Comparison of ENCODE assay signal across 16 cellular contexts in the genomic region with DNA sequence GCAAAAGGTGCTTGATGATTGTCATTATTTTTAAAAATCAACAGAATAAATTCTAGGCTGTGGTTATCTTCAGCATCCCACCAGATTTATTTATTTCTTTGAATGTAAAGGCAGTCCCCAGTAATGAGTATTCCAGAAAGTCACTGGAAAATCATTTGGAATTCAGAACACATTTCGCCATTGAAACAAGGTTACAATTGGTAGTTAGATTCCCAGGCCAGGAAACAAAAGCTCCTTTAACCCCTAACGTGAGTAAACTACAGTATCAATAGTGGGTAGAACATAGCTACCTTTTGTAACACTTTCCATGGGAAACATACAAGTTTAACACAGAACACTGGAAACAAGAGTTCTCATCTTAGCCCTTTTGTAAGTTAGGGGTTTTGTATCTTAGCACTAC. TPM values are rescaled to one million over a fixed set of nuclear protein-coding genes. Genes with fewer than 3 reads are reported as not detected.
DNase-seq lines count a peak whose midpoint lies in the region; ATAC-seq and TF ChIP-seq lines count a peak whose summit lies in the region.
"Had no signal": no experiment of that assay in that cellular context is flagged by ENCODE, and none has a peak within 500 bp of the region (broad histone marks: within the 10 kb centered on the region; RNA-seq: fewer than 3 reads in every experiment).

No MANE protein-coding gene starts in this region.

- no peak for ATAC-seq in WTC11
- ATAC-seq: K562 had no signal

- H3K9me3 Mint-ChIP-seq in Calu3 (ENCODE audit: low read depth, unreplicated experiment) (no peaks in the 10 kb centered on the region), WTC11 (no peaks in the 10 kb centered on the region), immature natural killer cell (no peaks in the 10 kb centered on the region)

- peaks cover 35% of the 10 kb centered on the region for H3K4me1 Mint-ChIP-seq in Calu3 (ENCODE audit: low read depth, unreplicated experiment)
- H3K4me1 Mint-ChIP-seq in WTC11 = no peaks in the 10 kb centered on the region
- H3K4me1 Mint-ChIP-seq in immature natural killer cell = peaks cover 0 to 6% of the 10 kb centered on the region in 2 donors

- peak overlapping the region; percentile 67 for H3K27ac Mint-ChIP-seq in Calu3 (ENCODE audit: unreplicated experiment)
- H3K27ac Mint-ChIP-seq in WTC11 = peak overlapping the region; percentile 15; the same call in 1 of the 2 replicates
- H3K27ac Mint-ChIP-seq in immature natural killer cell = no peak overlapping the region

- no TSS peak for BruUV-seq in Calu3 (replicated peaks; lab: Mats Ljungman, UMichigan)

- peak overlapping the region in 45 of 59 donors; percentile 9 to 73 (median 53) for H3K27ac ChIP-seq in dorsolateral prefrontal cortex

- intact Hi-C loops in Calu3 (cut with micrococcal nuclease; ENCODE audit: unreplicated experiment) = no loop called here
- intact Hi-C loops in dorsolateral prefrontal cortex (cut with DNase I) = no loop called here

- peaks cover 96% of the 10 kb centered on the region for H3K36me3 Mint-ChIP-seq in Calu3 (ENCODE audit: insufficient read depth, unreplicated experiment)
- peaks cover 79% of the 10 kb centered on the region for H3K36me3 Mint-ChIP-seq in WTC11
- H3K36me3 Mint-ChIP-seq in immature natural killer cell = peaks cover 34 to 62% (median 50%) of the 10 kb centered on the region in 3 donors

- CTCF ChIA-PET in Calu3 (lab: Charles Lee) = interaction anchor here (1.1 kb wide), 1 partner anchor 27 kb away, joined by 3 read pairs; no protein-coding TSS in a partner anchor
- CTCF ChIA-PET in WTC11 (lab: Charles Lee) = interaction anchor here (1.5 kb wide), 1 partner anchor 60 kb away, joined by 3 read pairs; no protein-coding TSS in a partner anchor

- DNase-seq in Calu3 (no peak), WTC11 (ENCODE audit: low spot score) (no peak), dorsolateral prefrontal cortex (no peak), pons (ENCODE audit: low spot score) (peak; percentile 76), A172 (ENCODE audit: low spot score) (no peak), SHP77 (lab: John Stamatoyannopoulos, UW) (no peak), immature natural killer cell (no peak)
- DNase-seq: ACHN; C1 segment of cervical spinal cord; NCI-H1105 treated with DMSO at 0.1 percent for 48 hours; NCI-H1694; NCI-H2081 treated with DMSO at 0.1 percent for 48 hours; NK-92 treated with Interleukin-12 subunit alpha and Interleukin-12 subunit beta, amount 100 ng/mL, for 24 hours; Right ventricle myocardium superior had no signal

- H3K4me3 Mint-ChIP-seq in Calu3 (ENCODE audit: low read depth, unreplicated experiment) (no peak overlapping the region), WTC11 (no peak overlapping the region), immature natural killer cell (no peak overlapping the region)

- POLR2A ChIA-PET in WTC11 (lab: Charles Lee) = no interaction called here

- no peaks in the 10 kb centered on the region for H3K27me3 ChIP-seq in dorsolateral prefrontal cortex

- H3K4me3 ChIP-seq in dorsolateral prefrontal cortex = no peak overlapping the region
- H3K4me3 ChIP-seq: K562 had no signal

- H3K27me3 Mint-ChIP-seq in Calu3 (ENCODE audit: unreplicated experiment) (no peaks in the 10 kb centered on the region), WTC11 (ENCODE audit: low read depth) (no peaks in the 10 kb centered on the region; the same call in 1 of the 2 replicates), immature natural killer cell (ENCODE audit: low read depth in 3 of 3) (peaks cover 0 to 4% (median 0%) of the 10 kb centered on the region in 3 donors)

- no peak for TF ChIP-seq CTCF in Calu3 (IDR thresholded peaks at IDR 0.05; ENCODE audit: unreplicated experiment)
- no peak for TF ChIP-seq CTCF in WTC11 (IDR thresholded peaks at IDR 0.05)
- TF ChIP-seq CTCF in dorsolateral prefrontal cortex (IDR thresholded peaks at IDR 0.05 in 54 of 56, conservative IDR thresholded peaks at IDR 0.05 in 2 of 56; ENCODE audit: low read depth in 1 of 56, partially characterized antibody in 56 of 56) = no peak

TF ChIP-seq in WTC11, 78 proteins besides CTCF, POLR2A, EP300 and RAD21:
- TF ChIP-seq SMAD3 (CRISPR knock-in tag; IDR thresholded peaks at IDR 0.05; ENCODE audit: borderline replicate concordance) (no peak), SP1 (CRISPR knock-in tag; conservative IDR thresholded peaks at IDR 0.05) (no peak), JUN (CRISPR knock-in tag; IDR thresholded peaks at IDR 0.05) (no peak), CBFB (CRISPR knock-in tag; IDR thresholded peaks at IDR 0.05; ENCODE audit: low read depth) (no peak), TP53 (CRISPR knock-in tag; IDR thresholded peaks at IDR 0.05) (no peak), CREM (CRISPR knock-in tag; IDR thresholded peaks at IDR 0.05) (no peak), ZNF671 (CRISPR knock-in tag; IDR thresholded peaks at IDR 0.05) (no peak), NFATC4 (CRISPR knock-in tag; IDR thresholded peaks at IDR 0.05) (no peak), MAX (CRISPR knock-in tag; IDR thresholded peaks at IDR 0.05) (no peak), ZNF121 (CRISPR knock-in tag; IDR thresholded peaks at IDR 0.05) (no peak), FOXJ3 (CRISPR knock-in tag; IDR thresholded peaks at IDR 0.05; ENCODE audit: borderline replicate concordance) (no peak)
- TF ChIP-seq, protein P1, sequence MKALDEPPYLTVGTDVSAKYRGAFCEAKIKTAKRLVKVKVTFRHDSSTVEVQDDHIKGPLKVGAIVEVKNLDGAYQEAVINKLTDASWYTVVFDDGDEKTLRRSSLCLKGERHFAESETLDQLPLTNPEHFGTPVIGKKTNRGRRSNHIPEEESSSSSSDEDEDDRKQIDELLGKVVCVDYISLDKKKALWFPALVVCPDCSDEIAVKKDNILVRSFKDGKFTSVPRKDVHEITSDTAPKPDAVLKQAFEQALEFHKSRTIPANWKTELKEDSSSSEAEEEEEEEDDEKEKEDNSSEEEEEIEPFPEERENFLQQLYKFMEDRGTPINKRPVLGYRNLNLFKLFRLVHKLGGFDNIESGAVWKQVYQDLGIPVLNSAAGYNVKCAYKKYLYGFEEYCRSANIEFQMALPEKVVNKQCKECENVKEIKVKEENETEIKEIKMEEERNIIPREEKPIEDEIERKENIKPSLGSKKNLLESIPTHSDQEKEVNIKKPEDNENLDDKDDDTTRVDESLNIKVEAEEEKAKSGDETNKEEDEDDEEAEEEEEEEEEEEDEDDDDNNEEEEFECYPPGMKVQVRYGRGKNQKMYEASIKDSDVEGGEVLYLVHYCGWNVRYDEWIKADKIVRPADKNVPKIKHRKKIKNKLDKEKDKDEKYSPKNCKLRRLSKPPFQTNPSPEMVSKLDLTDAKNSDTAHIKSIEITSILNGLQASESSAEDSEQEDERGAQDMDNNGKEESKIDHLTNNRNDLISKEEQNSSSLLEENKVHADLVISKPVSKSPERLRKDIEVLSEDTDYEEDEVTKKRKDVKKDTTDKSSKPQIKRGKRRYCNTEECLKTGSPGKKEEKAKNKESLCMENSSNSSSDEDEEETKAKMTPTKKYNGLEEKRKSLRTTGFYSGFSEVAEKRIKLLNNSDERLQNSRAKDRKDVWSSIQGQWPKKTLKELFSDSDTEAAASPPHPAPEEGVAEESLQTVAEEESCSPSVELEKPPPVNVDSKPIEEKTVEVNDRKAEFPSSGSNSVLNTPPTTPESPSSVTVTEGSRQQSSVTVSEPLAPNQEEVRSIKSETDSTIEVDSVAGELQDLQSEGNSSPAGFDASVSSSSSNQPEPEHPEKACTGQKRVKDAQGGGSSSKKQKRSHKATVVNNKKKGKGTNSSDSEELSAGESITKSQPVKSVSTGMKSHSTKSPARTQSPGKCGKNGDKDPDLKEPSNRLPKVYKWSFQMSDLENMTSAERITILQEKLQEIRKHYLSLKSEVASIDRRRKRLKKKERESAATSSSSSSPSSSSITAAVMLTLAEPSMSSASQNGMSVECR (CRISPR knock-in tag; IDR thresholded peaks at IDR 0.05; ENCODE audit: borderline replicate concordance) = no peak
- TF ChIP-seq, protein P2, sequence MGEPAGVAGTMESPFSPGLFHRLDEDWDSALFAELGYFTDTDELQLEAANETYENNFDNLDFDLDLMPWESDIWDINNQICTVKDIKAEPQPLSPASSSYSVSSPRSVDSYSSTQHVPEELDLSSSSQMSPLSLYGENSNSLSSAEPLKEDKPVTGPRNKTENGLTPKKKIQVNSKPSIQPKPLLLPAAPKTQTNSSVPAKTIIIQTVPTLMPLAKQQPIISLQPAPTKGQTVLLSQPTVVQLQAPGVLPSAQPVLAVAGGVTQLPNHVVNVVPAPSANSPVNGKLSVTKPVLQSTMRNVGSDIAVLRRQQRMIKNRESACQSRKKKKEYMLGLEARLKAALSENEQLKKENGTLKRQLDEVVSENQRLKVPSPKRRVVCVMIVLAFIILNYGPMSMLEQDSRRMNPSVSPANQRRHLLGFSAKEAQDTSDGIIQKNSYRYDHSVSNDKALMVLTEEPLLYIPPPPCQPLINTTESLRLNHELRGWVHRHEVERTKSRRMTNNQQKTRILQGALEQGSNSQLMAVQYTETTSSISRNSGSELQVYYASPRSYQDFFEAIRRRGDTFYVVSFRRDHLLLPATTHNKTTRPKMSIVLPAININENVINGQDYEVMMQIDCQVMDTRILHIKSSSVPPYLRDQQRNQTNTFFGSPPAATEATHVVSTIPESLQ (CRISPR knock-in tag; IDR thresholded peaks at IDR 0.05) = no peak
- TF ChIP-seq, protein P3, sequence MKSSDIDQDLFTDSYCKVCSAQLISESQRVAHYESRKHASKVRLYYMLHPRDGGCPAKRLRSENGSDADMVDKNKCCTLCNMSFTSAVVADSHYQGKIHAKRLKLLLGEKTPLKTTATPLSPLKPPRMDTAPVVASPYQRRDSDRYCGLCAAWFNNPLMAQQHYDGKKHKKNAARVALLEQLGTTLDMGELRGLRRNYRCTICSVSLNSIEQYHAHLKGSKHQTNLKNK (CRISPR knock-in tag; IDR thresholded peaks at IDR 0.05) = no peak

RNA-seq across cellular contexts. Expression of gene BMP8A, which starts 53.4 kb away (rescaled TPM):
- total RNA-seq in Calu3 (2022) (0.24 and 0.40 TPM in 2 replicates), WTC11 (2021) (0.94 to 1.2 TPM (median 1.0 TPM) in 3 replicates), dorsolateral prefrontal cortex (10 to 100 TPM in 7 of 120 experiments, 1 to 10 TPM in 113; 2.3 to 13.5 (median 6.6) TPM)
- total RNA-seq in A172 (2014; rRNA removed; shearing (Covaris generic)) = 0.12 and 0.22 TPM in 2 replicates
- polyA plus RNA-seq in immature natural killer cell = not detected
- total RNA-seq: NCI-H460 had no signal

Comparison
In these comparisons a context has a peak if more than half of its experiments do, and no peak if none do; other contexts are left out.
1. H3K27ac Mint-ChIP-seq: peak in Calu3 (single experiment) and WTC11 (single experiment); none in immature natural killer cell (0 of 6).